ENCODE assay signal across 8 cellular contexts in the genomic region with DNA sequence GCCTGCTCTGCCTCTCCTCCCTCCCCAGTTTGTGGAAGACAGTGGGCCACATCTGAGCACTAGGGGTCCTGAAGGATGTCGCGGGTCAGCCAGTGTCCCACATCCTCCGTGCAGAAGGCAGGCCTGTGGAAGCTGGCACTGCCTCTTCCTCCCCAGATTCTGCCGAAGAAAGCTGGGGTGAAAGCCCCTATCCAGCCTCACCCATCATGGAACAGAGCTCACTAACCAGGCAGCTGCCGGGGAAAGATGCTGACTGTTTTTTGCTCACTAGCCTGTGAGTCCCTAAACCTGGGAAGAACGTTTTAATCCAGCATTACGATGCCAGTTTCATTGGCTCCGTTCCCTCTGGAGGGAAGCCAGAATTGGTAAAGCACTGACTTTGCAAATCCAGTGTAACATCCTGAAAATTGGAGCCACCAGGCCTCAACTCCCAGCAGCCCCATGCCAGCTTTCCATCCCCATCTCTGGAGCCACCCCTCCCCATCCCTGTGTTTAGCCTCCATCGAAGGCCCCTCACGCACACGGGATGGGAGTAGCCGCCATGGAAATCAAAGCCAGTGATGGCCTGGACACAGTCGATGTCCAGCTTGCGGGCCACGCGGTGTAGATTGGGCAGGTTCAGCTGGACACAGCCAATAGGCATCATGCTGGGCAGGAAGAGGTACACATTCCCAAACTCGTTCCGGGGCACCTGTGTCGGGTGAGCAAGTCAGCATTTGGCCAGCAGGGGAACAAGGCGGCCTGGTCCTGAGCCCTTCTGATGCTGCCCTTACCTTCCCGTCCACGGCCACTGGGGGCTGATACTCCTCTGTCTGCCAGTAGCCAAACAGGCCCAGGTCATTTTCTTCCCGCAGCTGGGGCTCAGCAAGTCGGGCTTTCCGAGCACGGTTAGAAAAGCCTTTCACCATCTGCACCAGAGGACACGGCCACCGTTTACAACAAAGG. TPM values are rescaled to one million over a fixed set of nuclear protein-coding genes. Genes with fewer than 3 reads are reported as not detected.
DNase-seq lines count a peak whose midpoint lies in the region; ATAC-seq and TF ChIP-seq lines count a peak whose summit lies in the region.
"Had no signal": no experiment of that assay in that cellular context is flagged by ENCODE, and none has a peak within 500 bp of the region (broad histone marks: within the 10 kb centered on the region; RNA-seq: fewer than 3 reads in every experiment).

No MANE protein-coding gene starts in this region.

- peak overlapping the region in 2 of 3 donors; percentile 80 to 96 for H3K27ac Mint-ChIP-seq in IgD-negative memory B cell
- H3K27ac Mint-ChIP-seq in effector memory CD8-positive, alpha-beta T cell: peak overlapping the region; percentile 98 to 99

- no peaks in the 10 kb centered on the region for H3K9me3 ChIP-seq in osteoblast (ENCODE audit: low read depth, low read length)

- peaks cover 24% of the 10 kb centered on the region for H3K4me1 ChIP-seq in osteoblast (ENCODE audit: insufficient read depth, low read length)

- no peaks in the 10 kb centered on the region for H4K20me1 ChIP-seq in osteoblast (ENCODE audit: insufficient read depth, low read length)

- peak; percentile 7; the same call in 1 of the 3 replicates for TF ChIP-seq CTCF in GM12872 (IDR thresholded peaks at IDR 0.05; ENCODE audit: insufficient read depth, low read depth, low read length)
- TF ChIP-seq CTCF in osteoblast (IDR thresholded peaks at IDR 0.05; ENCODE audit: extremely low read depth, low read depth, low read length): peak; percentile 29

- H3K9me3 Mint-ChIP-seq in IgD-negative memory B cell: no peaks in the 10 kb centered on the region
- H3K9me3 Mint-ChIP-seq in effector memory CD8-positive, alpha-beta T cell: no peaks in the 10 kb centered on the region

- H3K27me3 ChIP-seq in osteoblast (ENCODE audit: insufficient read depth, low read length): no peaks in the 10 kb centered on the region

- H3K27ac ChIP-seq in osteoblast (ENCODE audit: low read depth, low read length): no peak overlapping the region

- H3K4me1 Mint-ChIP-seq in IgD-negative memory B cell: peaks cover 10 to 16% (median 14%) of the 10 kb centered on the region in 3 donors
- H3K4me1 Mint-ChIP-seq in effector memory CD8-positive, alpha-beta T cell (ENCODE audit: low read depth in 2 of 2): peaks cover 19 to 26% of the 10 kb centered on the region in 2 donors

- no peaks in the 10 kb centered on the region for H3K27me3 Mint-ChIP-seq in IgD-negative memory B cell
- no peaks in the 10 kb centered on the region for H3K27me3 Mint-ChIP-seq in effector memory CD8-positive, alpha-beta T cell

- no peak for ATAC-seq in effector memory CD8-positive, alpha-beta T cell (replicated peaks)
- no peak for ATAC-seq in GM21526 (IDR thresholded peaks at IDR 0.05; ENCODE audit: low FRiP score, unreplicated experiment)

- no peak overlapping the region for H2AFZ ChIP-seq in osteoblast (ENCODE audit: low read length)

- no peak overlapping the region for H3K4me3 ChIP-seq in osteoblast (ENCODE audit: insufficient read depth, low read length)

- peaks cover 3% of the 10 kb centered on the region for H3K36me3 Mint-ChIP-seq in IgD-negative memory B cell
- peaks cover 44% of the 10 kb centered on the region for H3K36me3 Mint-ChIP-seq in effector memory CD8-positive, alpha-beta T cell (ENCODE audit: insufficient read depth)

- peaks cover 49% of the 10 kb centered on the region for H3K36me3 ChIP-seq in osteoblast (ENCODE audit: insufficient read depth, low read length)

- no peaks in the 10 kb centered on the region for H3K79me2 ChIP-seq in osteoblast (ENCODE audit: insufficient read depth, low read length)

- no peak for DNase-seq in effector memory CD8-positive, alpha-beta T cell
- no peak for DNase-seq in osteoblast (ENCODE audit: insufficient read length, low spot score, missing footprints)
- DNase-seq in cortex of kidney (lab: John Stamatoyannopoulos, UW): no peak
- DNase-seq in NCI-H748 treated with DMSO at 0.1 percent for 48 hours (lab: John Stamatoyannopoulos, UW): no peak
- DNase-seq: NCI-H1048 had no signal

- peak overlapping the region in 1 of 4 donors; percentile 16 for H3K4me3 Mint-ChIP-seq in IgD-negative memory B cell
- H3K4me3 Mint-ChIP-seq in effector memory CD8-positive, alpha-beta T cell: no peak overlapping the region

- H3K4me2 ChIP-seq in osteoblast (ENCODE audit: insufficient read depth, low read length): no peak overlapping the region

RNA-seq across cellular contexts. Expression of gene TMEM43, which starts 23.5 kb away (rescaled TPM):
- 40.0 TPM for polyA plus RNA-seq in IgD-negative memory B cell
- total RNA-seq in osteoblast: 138 and 145 TPM in 2 replicates

RNA-seq across cellular contexts. Expression of gene CHCHD4, which starts 23.6 kb away (rescaled TPM):
- polyA plus RNA-seq in IgD-negative memory B cell: 18.7 TPM
- total RNA-seq in osteoblast: 9.1 and 10.1 TPM in 2 replicates

RNA-seq across cellular contexts. Expression of gene XPC, which starts 30.1 kb away (rescaled TPM):
- 40.6 TPM for polyA plus RNA-seq in IgD-negative memory B cell
- 50.1 and 52.1 TPM in 2 replicates for total RNA-seq in osteoblast

RNA-seq across cellular contexts. Expression of gene LSM3, which starts 30.3 kb away (rescaled TPM):
- 25.3 TPM for polyA plus RNA-seq in IgD-negative memory B cell
- 5.1 and 5.6 TPM in 2 replicates for total RNA-seq in osteoblast
